ENCODE assay signal across 8 cellular contexts in the genomic region with DNA sequence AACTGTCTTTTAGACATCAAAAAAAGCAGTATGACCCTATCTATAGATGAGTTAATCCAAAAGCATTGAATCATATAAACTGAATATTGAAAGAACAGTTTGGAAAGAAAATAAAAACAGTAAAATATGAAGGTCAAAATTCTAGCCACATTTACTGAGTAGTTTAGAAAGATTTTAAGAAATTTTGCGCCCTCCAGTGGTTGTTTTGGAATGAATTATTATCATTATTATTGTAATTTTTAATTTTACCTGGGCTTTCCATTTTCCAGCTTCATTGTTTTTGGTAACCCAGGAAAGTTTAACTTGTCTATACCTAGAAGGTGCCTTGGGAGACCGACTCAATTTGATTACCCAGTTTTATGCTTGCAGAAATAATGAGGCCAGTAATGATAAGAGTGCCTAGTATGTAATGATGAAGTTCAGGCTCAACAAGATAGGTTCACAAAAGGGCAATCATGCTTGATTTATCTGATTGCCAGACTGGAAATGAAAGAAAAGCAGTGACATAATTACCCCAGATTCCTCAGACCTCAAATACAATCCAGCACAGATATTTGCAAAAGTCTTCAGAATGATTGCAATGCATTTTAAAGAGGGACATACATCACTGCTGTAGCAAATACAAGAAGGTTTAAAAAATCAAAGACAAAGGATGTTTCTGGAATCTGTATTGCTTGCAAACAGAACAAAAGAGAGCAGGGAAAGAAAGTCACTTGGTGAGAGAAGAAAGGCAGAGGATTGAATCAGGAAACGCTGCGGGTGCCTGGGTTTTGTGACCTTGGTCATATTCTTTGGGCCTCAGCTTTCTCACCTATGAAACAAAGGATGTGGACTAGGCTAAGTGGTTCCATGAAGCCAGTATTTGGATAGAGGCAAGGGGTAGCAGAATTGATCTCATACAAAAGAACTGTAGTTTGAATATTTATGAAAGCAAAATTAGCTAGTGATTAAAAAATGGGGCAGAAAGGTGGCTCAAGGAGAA.
A peak's percentile ranks its signal among the peaks of the same experiment; 100 is the strongest.
DNase-seq lines count a peak whose midpoint lies in the region; ATAC-seq, FAIRE-seq and TF ChIP-seq lines count a peak whose summit lies in the region.

No MANE protein-coding gene starts in this region.

- H3K9me3 ChIP-seq in HUES48 (ENCODE audit: control insufficient read depth, insufficient read depth, low read length), result no peaks in the 10 kb centered on the region

- H3K27me3 ChIP-seq in BJ (ENCODE audit: control insufficient read depth, insufficient read depth, low read length), result no peaks in the 10 kb centered on the region
- H3K27me3 ChIP-seq in HUES48 (ENCODE audit: control insufficient read depth, insufficient read depth, low read length), result no peaks in the 10 kb centered on the region

- TF ChIP-seq CTCF in BJ (IDR thresholded peaks at IDR 0.05; ENCODE audit: insufficient read depth, low read depth, low read length), result peak; percentile 22

- no peak for DNase-seq in BJ (ENCODE audit: low read depth)
- peak; percentile 15 for DNase-seq in SK-N-DZ (ENCODE audit: low spot score)
- DNase-seq in pons (ENCODE audit: low spot score), result no peak

- H3K27ac ChIP-seq in HUES48 (ENCODE audit: low read depth, low read length), result peak overlapping the region; percentile 68

- H3K36me3 ChIP-seq in BJ (ENCODE audit: control insufficient read depth, insufficient read depth, low read length), result no peaks in the 10 kb centered on the region
- H3K36me3 ChIP-seq in HUES48 (ENCODE audit: control insufficient read depth, insufficient read depth, low read length), result no peaks in the 10 kb centered on the region

- H3K4me1 ChIP-seq in HUES48 (ENCODE audit: control insufficient read depth, insufficient read depth, low read length), result peaks cover 29% of the 10 kb centered on the region

- H3K9ac ChIP-seq in HUES48 (ENCODE audit: low read depth, low read length), result no peak overlapping the region

- H3K4me3 ChIP-seq in BJ (ENCODE audit: low read depth, low read length) (no peak overlapping the region), HUES48 (ENCODE audit: low read depth, low read length) (no peak overlapping the region)

- POLR2A ChIA-PET in BJ (lab: Charles Lee), result no interaction called here

- FAIRE-seq in islet of Langerhans (lab: Jason Lieb, UNC), result peak; percentile 98

- CTCF ChIA-PET in BJ (lab: Yijun Ruan, JAX), result interaction anchor here (0.6 to 5.1 kb wide), 16 partner anchors 9 to 618 kb away, joined by 3 to 55 read pairs (median 4); partner anchors contain the start of gene MAP2

- ATAC-seq in GM21528 (IDR thresholded peaks at IDR 0.05; ENCODE audit: low FRiP score, unreplicated experiment) (no peak), GM18909 (IDR thresholded peaks at IDR 0.05; ENCODE audit: poor library complexity, unreplicated experiment) (no peak), HG02642 (IDR thresholded peaks at IDR 0.05; ENCODE audit: poor library complexity, unreplicated experiment) (no peak)
